Comparison of ENCODE assay signal across 17 cellular contexts in the genomic region with DNA sequence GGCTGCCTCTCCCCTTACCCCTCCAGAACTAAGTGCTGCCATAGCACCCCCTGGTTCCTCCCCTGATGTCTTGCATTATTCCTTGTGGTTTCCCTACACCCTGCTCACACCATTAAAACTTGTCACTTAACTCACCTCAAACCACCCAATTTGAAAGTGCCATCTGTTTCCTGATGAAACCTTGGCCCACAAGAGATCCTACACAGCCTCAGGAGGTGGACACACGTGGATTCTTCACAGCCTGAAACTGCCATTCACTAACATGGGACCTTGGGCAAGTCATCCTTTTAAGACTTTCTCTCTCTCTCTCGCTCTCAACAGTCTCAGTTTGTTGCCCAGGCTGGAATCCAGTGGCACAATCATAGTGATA. TPM values are rescaled to one million over a fixed set of nuclear protein-coding genes. Genes with fewer than 3 reads are reported as not detected.
DNase-seq lines count a peak whose midpoint lies in the region; ATAC-seq and TF ChIP-seq lines count a peak whose summit lies in the region.
"Had no signal": no experiment of that assay in that cellular context is flagged by ENCODE, and none has a peak within 500 bp of the region (broad histone marks: within the 10 kb centered on the region; RNA-seq: fewer than 3 reads in every experiment).

No MANE protein-coding gene starts in this region.

- TF ChIP-seq CTCF in esophagus muscularis mucosa (IDR thresholded peaks at IDR 0.05) (no peak), ascending aorta (IDR thresholded peaks at IDR 0.05) (no peak)

- intact Hi-C loops in esophagus muscularis mucosa (cut with DNase I) (no loop called here), ascending aorta (cut with DNase I) (no loop called here)

- TF ChIP-seq POLR2A in esophagus muscularis mucosa (IDR thresholded peaks at IDR 0.05; ENCODE audit: low read depth), result no peak

- H3K36me3 ChIP-seq in esophagus muscularis mucosa, result no peaks in the 10 kb centered on the region
- no peaks in the 10 kb centered on the region for H3K36me3 ChIP-seq in ascending aorta

- no peak overlapping the region for H3K27ac ChIP-seq in esophagus muscularis mucosa (replicated peaks in 1 of 4)
- H3K27ac ChIP-seq in ascending aorta, result no peak overlapping the region
- H3K27ac ChIP-seq: A549, GM23248 had no signal

- H3K4me3 ChIP-seq in Jurkat, Clone E6-1 (ENCODE audit: low read length), result no peak overlapping the region
- no peak overlapping the region for H3K4me3 ChIP-seq in esophagus muscularis mucosa
- H3K4me3 ChIP-seq in ascending aorta, result no peak overlapping the region
- H3K4me3 ChIP-seq: A549, GM23248 had no signal

- H3K4me1 ChIP-seq in esophagus muscularis mucosa, result no peaks in the 10 kb centered on the region
- H3K4me1 ChIP-seq in ascending aorta, result no peaks in the 10 kb centered on the region
- H3K4me1 ChIP-seq: A549 had no signal

- ATAC-seq in left lobe of liver (no peak), HG03280 (IDR thresholded peaks at IDR 0.05; ENCODE audit: unreplicated experiment) (no peak)
- ATAC-seq: A549; CD8-positive, alpha-beta T cell had no signal

- H3K9me3 ChIP-seq in esophagus muscularis mucosa, result no peaks in the 10 kb centered on the region
- H3K9me3 ChIP-seq in ascending aorta, result no peaks in the 10 kb centered on the region
- H3K9me3 ChIP-seq: A549 had no signal

- H3K27me3 ChIP-seq in esophagus muscularis mucosa, result no peaks in the 10 kb centered on the region
- H3K27me3 ChIP-seq in ascending aorta, result no peaks in the 10 kb centered on the region

- DNase-seq in Jurkat, Clone E6-1 (ENCODE audit: low read depth, low spot score), result peak; percentile 58
- DNase-seq in MV-4-11 (lab: John Stamatoyannopoulos, UW), result peak; percentile 63
- peak; percentile 50 for DNase-seq in esophagus muscularis mucosa (ENCODE audit: extremely low spot score)
- DNase-seq in left lobe of liver (ENCODE audit: low spot score), result no peak
- no peak for DNase-seq in ascending aorta (ENCODE audit: low spot score in 2 of 2)
- no peak for DNase-seq in AG08395 (ENCODE audit: low spot score)
- DNase-seq: CD8-positive, alpha-beta T cell; COR-L47; DMS153; DMS79 treated with DMSO at 0.1 percent for 48 hours; EL; GM23248; H7 had no signal

- WGBS in esophagus muscularis mucosa, result 88% methylated on average over 2 of the region's 2 CpGs

- TF ChIP-seq EP300 in esophagus muscularis mucosa (IDR thresholded peaks at IDR 0.05), result no peak

RNA-seq across cellular contexts. Expression of a gene that starts 27.5 kb away (rescaled TPM):
- not detected for polyA plus RNA-seq in Jurkat, Clone E6-1 (2012; ENCODE audit: insufficient read depth, insufficient read length)
- total RNA-seq in esophagus muscularis mucosa (1 to 10 TPM; 2.3 to 6.2 (median 3.7) TPM), left lobe of liver (2.1 TPM), ascending aorta (13.3 TPM)
- total RNA-seq: CD8-positive, alpha-beta T cell; GM23248; HT1080 had no signal
- polyA plus RNA-seq: A549, AG04450, GM23248 had no signal

Comparison
In these comparisons a context has a peak if more than half of its experiments do, and no peak if none do; other contexts are left out.
1. DNase-seq: peak in Jurkat, Clone E6-1 (single experiment), MV-4-11 (single experiment) and esophagus muscularis mucosa (single experiment); none in left lobe of liver (single experiment), ascending aorta (0 of 2) and AG08395 (single experiment).